In genomic region chr13:69418319-69418718, GRCh38 we compare ENCODE assay signal across 30 cellular contexts.
"Had no signal": no experiment of that assay in that cellular context is flagged by ENCODE, and none has a peak within 500 bp of the region (broad histone marks: within the 10 kb centered on the region; RNA-seq: fewer than 3 reads in every experiment).

No MANE protein-coding gene starts in this region.

- H3K9ac ChIP-seq: KMS-11 had no signal

- H3K4me1 ChIP-seq: adrenal gland, body of pancreas, breast epithelium, Peyer's patch had no signal

- H3K4me3 ChIP-seq: adrenal gland, body of pancreas, breast epithelium, Peyer's patch had no signal

- H3K27me3 Mint-ChIP-seq: activated T-cell treated with anti-CD3 and anti-CD28 coated beads, Interleukin-2, amount 50 U/mL, for 24 hours had no signal

- ATAC-seq: activated CD8-positive, alpha-beta T cell treated with anti-CD3 and anti-CD28 coated beads, Interleukin-2, amount 10 ng/mL, durations not matched to agents 7 days and 5 days; activated naive CD4-positive, alpha-beta T cell treated with anti-CD3 and anti-CD28 coated beads, Interleukin-2, amount 50 U/mL, for 72 hours; body of pancreas; PC-3; Right ventricle myocardium inferior had no signal

- FAIRE-seq: astrocyte had no signal

- H3K9me3 ChIP-seq: adrenal gland, body of pancreas, breast epithelium, Peyer's patch had no signal

- H3K4me2 ChIP-seq: KMS-11 had no signal

- H3K36me3 ChIP-seq: adrenal gland, breast epithelium, Peyer's patch, WERI-Rb-1 had no signal

- H3K27ac Mint-ChIP-seq: activated CD8-positive, alpha-beta T cell treated with anti-CD3 and anti-CD28 coated beads, Interleukin-2, amount 10 ng/mL, durations not matched to agents 7 days and 5 days; activated naive CD4-positive, alpha-beta T cell treated with anti-CD3 and anti-CD28 coated beads for 36 hours; activated naive CD4-positive, alpha-beta T cell treated with anti-CD3 and anti-CD28 coated beads, Interleukin-2, amount 50 U/mL, for 72 hours; activated T-cell treated with anti-CD3 and anti-CD28 coated beads, Interleukin-2, amount 50 U/mL, for 24 hours; activated T-helper 2 cell treated with anti-CD3 and anti-CD28 coated beads, Interferon-gamma antibody, Interleukin-2, Interleukin-4, amounts not matched to agents 10 μg/mL and 5 μg/mL and 100 μg/mL, durations not matched to agents 14 hours and 24 hours and 36 hours had no signal

- H3K27ac ChIP-seq: adrenal gland, body of pancreas, breast epithelium, KMS-11, Peyer's patch, WERI-Rb-1 had no signal

- H3K4me3 Mint-ChIP-seq: activated CD8-positive, alpha-beta T cell treated with anti-CD3 and anti-CD28 coated beads, Interleukin-2, amount 10 ng/mL, durations not matched to agents 7 days and 5 days; activated naive CD4-positive, alpha-beta T cell treated with anti-CD3 and anti-CD28 coated beads for 36 hours; activated T-cell treated with anti-CD3 and anti-CD28 coated beads, Interleukin-2, amount 50 U/mL, for 24 hours had no signal

- H3K27me3 ChIP-seq: adrenal gland, body of pancreas, breast epithelium, Peyer's patch had no signal

- DNase-seq: activated CD4-positive, alpha-beta T cell treated with anti-CD3 and anti-CD28 coated beads for 1 hour; activated CD4-positive, alpha-beta T cell treated with anti-CD3 and anti-CD28 coated beads for 48 hours; activated CD4-positive, alpha-beta T cell treated with anti-CD3 and anti-CD28 coated beads, Interleukin-2, amount 50 U/mL, for 4 hours; activated CD4-positive, CD25-positive, alpha-beta regulatory T cell; activated CD8-positive, alpha-beta T cell treated with anti-CD3 and anti-CD28 coated beads, Interleukin-2, amount 10 ng/mL, durations not matched to agents 7 days and 5 days; activated gamma-delta T cell treated with Interleukin-2 at 50 U/mL for 16 hours; activated naive CD4-positive, alpha-beta T cell treated with anti-CD3 and anti-CD28 coated beads for 36 hours; activated T-cell treated with anti-CD3 and anti-CD28 coated beads, Interleukin-2, amount 50 U/mL, for 24 hours; adrenal gland; body of pancreas; MM.1S; MV-4-11; NCI-H1092; NCI-H1436 treated with DMSO at 0.1 percent for 48 hours; NCI-H1694 treated with DMSO at 0.1 percent for 48 hours; NCI-H2029; NCI-H345; NCI-H524 treated with DMSO at 0.1 percent for 48 hours; PC-3; Peyer's patch; RPMI8226; SIG-M5; T1000; WERI-Rb-1 had no signal
